In genomic region chr10:93671042-93671441, GRCh38 we compare ENCODE assay signal across 41 cellular contexts. TPM values are rescaled to one million over a fixed set of nuclear protein-coding genes. Genes with fewer than 3 reads are reported as not detected.
"Had no signal": no experiment of that assay in that cellular context is flagged by ENCODE, and none has a peak within 500 bp of the region (broad histone marks: within the 10 kb centered on the region; RNA-seq: fewer than 3 reads in every experiment).

No MANE protein-coding gene starts in this region.

- H3K9me3 ChIP-seq: ascending aorta had no signal

- H3K27me3 ChIP-seq: ascending aorta, cardiac muscle cell had no signal

- ATAC-seq: activated CD4-positive, alpha-beta T cell treated with anti-CD3 and anti-CD28 coated beads for 36 hours; activated CD4-positive, CD25-positive, alpha-beta regulatory T cell treated with anti-CD3 and anti-CD28 coated beads, Interleukin-2, amount 50 U/mL, for 24 hours; activated CD8-positive, alpha-beta memory T cell treated with anti-CD3 and anti-CD28 coated beads, Interleukin-2, amount 10 ng/mL, durations not matched to agents 7 days and 5 days; activated CD8-positive, alpha-beta T cell treated with anti-CD3 and anti-CD28 coated beads, Interleukin-2, amount 10 ng/mL, durations not matched to agents 7 days and 5 days; activated naive CD8-positive, alpha-beta T cell treated with anti-CD3 and anti-CD28 coated beads, Interleukin-2, amount 50 U/mL, for 24 hours; WTC11 had no signal

- H3K4me3 Mint-ChIP-seq: activated CD4-positive, alpha-beta memory T cell treated with anti-CD3 and anti-CD28 coated beads, Interleukin-2, amount 10 ng/mL, durations not matched to agents 7 days and 5 days; activated CD4-positive, alpha-beta T cell treated with anti-CD3 and anti-CD28 coated beads for 36 hours; activated CD4-positive, alpha-beta T cell treated with anti-CD3 and anti-CD28 coated beads, Interleukin-2, amount 10 ng/mL, durations not matched to agents 7 days and 5 days; activated CD8-positive, alpha-beta memory T cell treated with anti-CD3 and anti-CD28 coated beads, Interleukin-2, amount 10 ng/mL, durations not matched to agents 7 days and 5 days; activated CD8-positive, alpha-beta T cell treated with anti-CD3 and anti-CD28 coated beads, Interleukin-2, amount 10 ng/mL, durations not matched to agents 7 days and 5 days; activated naive CD4-positive, alpha-beta T cell treated with anti-CD3 and anti-CD28 coated beads, Interleukin-2, amount 10 ng/mL, durations not matched to agents 7 days and 5 days; activated naive CD4-positive, alpha-beta T cell treated with anti-CD3 and anti-CD28 coated beads, Interleukin-2, amount 50 U/mL, for 24 hours; activated naive CD8-positive, alpha-beta T cell; activated naive CD8-positive, alpha-beta T cell treated with anti-CD3 and anti-CD28 coated beads, Interleukin-2, amount 10 ng/mL, durations not matched to agents 7 days and 5 days; activated naive CD8-positive, alpha-beta T cell treated with anti-CD3 and anti-CD28 coated beads, Interleukin-2, amount 50 U/mL, for 24 hours; activated T-cell treated with anti-CD3 and anti-CD28 coated beads, Interleukin-2, amount 50 U/mL, for 24 hours; brain; central memory CD8-positive, alpha-beta T cell; T-helper 1 cell treated with Interleukin-12 subunit alpha and Interleukin-12 subunit beta and Interleukin-4 antibody, amounts not matched to agents 30 μg/mL and 1 μg/mL, for 36 hours; T-helper 2 cell treated with Interferon-gamma antibody and Interleukin-4, amounts not matched to agents 5 μg/mL and 100 μg/mL, for 36 hours; WTC11 had no signal

- DNase-seq: activated CD4-positive, alpha-beta memory T cell treated with anti-CD3 and anti-CD28 coated beads, Interleukin-2, amount 10 ng/mL, durations not matched to agents 7 days and 5 days; activated CD4-positive, alpha-beta T cell treated with anti-CD3 and anti-CD28 coated beads for 1 hour; activated CD4-positive, alpha-beta T cell treated with anti-CD3 and anti-CD28 coated beads for 36 hours; activated CD4-positive, alpha-beta T cell treated with anti-CD3 and anti-CD28 coated beads for 48 hours; activated CD4-positive, alpha-beta T cell treated with anti-CD3 and anti-CD28 coated beads, Interleukin-2, amount 10 ng/mL, durations not matched to agents 7 days and 5 days; activated CD4-positive, alpha-beta T cell treated with anti-CD3 and anti-CD28 coated beads, Interleukin-2, amount 50 U/mL, for 48 hours; activated CD4-positive, CD25-positive, alpha-beta regulatory T cell; activated CD8-positive, alpha-beta memory T cell treated with anti-CD3 and anti-CD28 coated beads for 24 hours; activated CD8-positive, alpha-beta memory T cell treated with anti-CD3 and anti-CD28 coated beads, Interleukin-2, amount 10 ng/mL, durations not matched to agents 7 days and 5 days; activated CD8-positive, alpha-beta memory T cell treated with anti-CD3 and anti-CD28 coated beads, Interleukin-2, amount 50 U/mL, for 48 hours; activated CD8-positive, alpha-beta T cell treated with anti-CD3 and anti-CD28 coated beads, Interleukin-2, amount 10 ng/mL, durations not matched to agents 7 days and 5 days; activated effector memory CD4-positive, alpha-beta T cell treated with Interleukin-2 at 50 U/mL for 16 hours; activated gamma-delta T cell; activated naive CD4-positive, alpha-beta T cell treated with anti-CD3 and anti-CD28 coated beads, Interleukin-2, amount 10 ng/mL, durations not matched to agents 7 days and 5 days; activated naive CD4-positive, alpha-beta T cell treated with Interleukin-2 at 50 U/mL for 16 hours; activated naive CD8-positive, alpha-beta T cell treated with anti-CD3 and anti-CD28 coated beads, Interleukin-2, amount 10 ng/mL, durations not matched to agents 7 days and 5 days; activated naive CD8-positive, alpha-beta T cell treated with anti-CD3 and anti-CD28 coated beads, Interleukin-2, amount 50 U/mL, for 24 hours; activated T-cell treated with anti-CD3 and anti-CD28 coated beads, Interleukin-2, amount 50 U/mL, for 24 hours; activated T-cell treated with anti-CD3 and anti-CD28 coated beads, Interleukin-2, amount 50 U/mL, for 48 hours; amygdala; anterior cingulate cortex; caudate nucleus; cerebellar nuclear complex; T-helper 1 cell; T-helper 2 cell; T-helper 9 cell; WERI-Rb-1 had no signal

- H3K27ac ChIP-seq: ascending aorta, cardiac muscle cell, WERI-Rb-1 had no signal

- H3K4me3 ChIP-seq: ascending aorta, cardiac muscle cell had no signal

- H3K4me1 Mint-ChIP-seq: activated CD4-positive, alpha-beta T cell treated with anti-CD3 and anti-CD28 coated beads for 36 hours; activated CD4-positive, alpha-beta T cell treated with anti-CD3 and anti-CD28 coated beads, Interleukin-2, amount 10 ng/mL, durations not matched to agents 7 days and 5 days; activated CD8-positive, alpha-beta memory T cell treated with anti-CD3 and anti-CD28 coated beads, Interleukin-2, amount 10 ng/mL, durations not matched to agents 7 days and 5 days; activated naive CD8-positive, alpha-beta T cell treated with anti-CD3 and anti-CD28 coated beads, Interleukin-2, amount 50 U/mL, for 24 hours; brain; WTC11 had no signal

- H3K27ac Mint-ChIP-seq: activated CD4-positive, alpha-beta memory T cell treated with anti-CD3 and anti-CD28 coated beads, Interleukin-2, amount 10 ng/mL, durations not matched to agents 7 days and 5 days; activated CD4-positive, alpha-beta T cell treated with anti-CD3 and anti-CD28 coated beads for 36 hours; activated CD4-positive, alpha-beta T cell treated with anti-CD3 and anti-CD28 coated beads, Interleukin-2, amount 10 ng/mL, durations not matched to agents 7 days and 5 days; activated CD8-positive, alpha-beta memory T cell treated with anti-CD3 and anti-CD28 coated beads, Interleukin-2, amount 10 ng/mL, durations not matched to agents 7 days and 5 days; activated CD8-positive, alpha-beta T cell treated with anti-CD3 and anti-CD28 coated beads, Interleukin-2, amount 10 ng/mL, durations not matched to agents 7 days and 5 days; activated naive CD4-positive, alpha-beta T cell treated with anti-CD3 and anti-CD28 coated beads, Interleukin-2, amount 10 ng/mL, durations not matched to agents 7 days and 5 days; activated naive CD4-positive, alpha-beta T cell treated with anti-CD3 and anti-CD28 coated beads, Interleukin-2, amount 50 U/mL, for 24 hours; activated naive CD8-positive, alpha-beta T cell; activated naive CD8-positive, alpha-beta T cell treated with anti-CD3 and anti-CD28 coated beads, Interleukin-2, amount 10 ng/mL, durations not matched to agents 7 days and 5 days; activated naive CD8-positive, alpha-beta T cell treated with anti-CD3 and anti-CD28 coated beads, Interleukin-2, amount 50 U/mL, for 24 hours; activated T-cell treated with anti-CD3 and anti-CD28 coated beads, Interleukin-2, amount 50 U/mL, for 24 hours; activated T-helper 2 cell treated with anti-CD3 and anti-CD28 coated beads, Interferon-gamma antibody, Interleukin-2, Interleukin-4, amounts not matched to agents 10 μg/mL and 5 μg/mL and 100 μg/mL, durations not matched to agents 14 hours and 24 hours and 36 hours; brain; T-helper 1 cell treated with Interleukin-12 subunit alpha and Interleukin-12 subunit beta and Interleukin-4 antibody, amounts not matched to agents 30 μg/mL and 1 μg/mL, for 36 hours; T-helper 2 cell treated with Interferon-gamma antibody and Interleukin-4, amounts not matched to agents 5 μg/mL and 100 μg/mL, for 36 hours; WTC11 had no signal

- H3K9me3 Mint-ChIP-seq: activated CD4-positive, alpha-beta memory T cell treated with anti-CD3 and anti-CD28 coated beads, Interleukin-2, amount 10 ng/mL, durations not matched to agents 7 days and 5 days; activated CD4-positive, alpha-beta T cell treated with anti-CD3 and anti-CD28 coated beads, Interleukin-2, amount 10 ng/mL, durations not matched to agents 7 days and 5 days; activated naive CD4-positive, alpha-beta T cell treated with anti-CD3 and anti-CD28 coated beads, Interleukin-2, amount 10 ng/mL, durations not matched to agents 7 days and 5 days; activated naive CD4-positive, alpha-beta T cell treated with anti-CD3 and anti-CD28 coated beads, Interleukin-2, amount 50 U/mL, for 24 hours; activated naive CD8-positive, alpha-beta T cell treated with anti-CD3 and anti-CD28 coated beads, Interleukin-2, amount 10 ng/mL, durations not matched to agents 7 days and 5 days; activated naive CD8-positive, alpha-beta T cell treated with anti-CD3 and anti-CD28 coated beads, Interleukin-2, amount 50 U/mL, for 24 hours; activated T-cell treated with anti-CD3 and anti-CD28 coated beads, Interleukin-2, amount 50 U/mL, for 24 hours; activated T-helper 2 cell treated with anti-CD3 and anti-CD28 coated beads, Interferon-gamma antibody, Interleukin-2, Interleukin-4, amounts not matched to agents 10 μg/mL and 5 μg/mL and 100 μg/mL, durations not matched to agents 14 hours and 24 hours and 36 hours; brain; central memory CD8-positive, alpha-beta T cell; T-helper 1 cell treated with Interleukin-12 subunit alpha and Interleukin-12 subunit beta and Interleukin-4 antibody, amounts not matched to agents 30 μg/mL and 1 μg/mL, for 36 hours; T-helper 2 cell treated with Interferon-gamma antibody and Interleukin-4, amounts not matched to agents 5 μg/mL and 100 μg/mL, for 36 hours; WTC11 had no signal

- FAIRE-seq: bronchial epithelial cell, TTC549 had no signal

- H3K4me1 ChIP-seq: ascending aorta had no signal

- H3K27me3 Mint-ChIP-seq: activated CD4-positive, alpha-beta memory T cell treated with anti-CD3 and anti-CD28 coated beads, Interleukin-2, amount 10 ng/mL, durations not matched to agents 7 days and 5 days; activated CD4-positive, alpha-beta T cell treated with anti-CD3 and anti-CD28 coated beads for 36 hours; activated CD4-positive, alpha-beta T cell treated with anti-CD3 and anti-CD28 coated beads, Interleukin-2, amount 10 ng/mL, durations not matched to agents 7 days and 5 days; activated CD8-positive, alpha-beta memory T cell treated with anti-CD3 and anti-CD28 coated beads, Interleukin-2, amount 10 ng/mL, durations not matched to agents 7 days and 5 days; activated naive CD4-positive, alpha-beta T cell treated with anti-CD3 and anti-CD28 coated beads, Interleukin-2, amount 10 ng/mL, durations not matched to agents 7 days and 5 days; activated naive CD4-positive, alpha-beta T cell treated with anti-CD3 and anti-CD28 coated beads, Interleukin-2, amount 50 U/mL, for 24 hours; activated naive CD8-positive, alpha-beta T cell; activated naive CD8-positive, alpha-beta T cell treated with anti-CD3 and anti-CD28 coated beads, Interleukin-2, amount 10 ng/mL, durations not matched to agents 7 days and 5 days; activated naive CD8-positive, alpha-beta T cell treated with anti-CD3 and anti-CD28 coated beads, Interleukin-2, amount 50 U/mL, for 24 hours; activated T-cell treated with anti-CD3 and anti-CD28 coated beads, Interleukin-2, amount 50 U/mL, for 24 hours; brain; central memory CD8-positive, alpha-beta T cell had no signal

RNA-seq across cellular contexts. Expression of gene PDE6C, which starts 58.7 kb away (rescaled TPM):
- total RNA-seq: activated CD4-positive, alpha-beta memory T cell treated with anti-CD3 and anti-CD28 coated beads, Interleukin-2, amount 10 ng/mL, durations not matched to agents 7 days and 5 days; activated CD4-positive, alpha-beta T cell treated with anti-CD3 and anti-CD28 coated beads for 36 hours; activated CD4-positive, alpha-beta T cell treated with anti-CD3 and anti-CD28 coated beads, Interleukin-2, amount 10 ng/mL, durations not matched to agents 7 days and 5 days; activated CD8-positive, alpha-beta memory T cell treated with anti-CD3 and anti-CD28 coated beads, Interleukin-2, amount 10 ng/mL, durations not matched to agents 7 days and 5 days; activated CD8-positive, alpha-beta T cell treated with anti-CD3 and anti-CD28 coated beads, Interleukin-2, amount 10 ng/mL, durations not matched to agents 7 days and 5 days; activated naive CD8-positive, alpha-beta T cell treated with anti-CD3 and anti-CD28 coated beads, Interleukin-2, amount 10 ng/mL, durations not matched to agents 7 days and 5 days; activated T-helper 2 cell treated with anti-CD3 and anti-CD28 coated beads, Interferon-gamma antibody, Interleukin-2, Interleukin-4, amounts not matched to agents 10 μg/mL and 5 μg/mL and 100 μg/mL, durations not matched to agents 14 hours and 24 hours and 36 hours; ascending aorta; bronchial epithelial cell; cardiac muscle cell; WTC11 had no signal
- polyA plus RNA-seq: adipose tissue had no signal
